ENCODE assay signal across 1 cellular context in genomic region chr13:46893820-46894533, GRCh38.
TF ChIP-seq lines count a peak whose summit lies in the region.

No MANE protein-coding gene starts in this region.

TF ChIP-seq in HEK293, 187 proteins besides CTCF, POLR2A, EP300 and RAD21 (continued from another document):
- peak; percentile 61; the same call in 1 of the 2 replicates for TF ChIP-seq ZNF398 (tag by site-specific recombination; IDR thresholded peaks at IDR 0.05)
- peak; percentile 63 for TF ChIP-seq SP3 (tag by site-specific recombination; IDR thresholded peaks at IDR 0.05)
- TF ChIP-seq ZNF223 (tag by site-specific recombination; IDR thresholded peaks at IDR 0.05) = no peak
- TF ChIP-seq ZNF362 (tag by site-specific recombination; IDR thresholded peaks at IDR 0.05) = no peak
- peak; percentile 35; the same call in 1 of the 2 replicates for TF ChIP-seq ZBTB8A (tag by site-specific recombination; IDR thresholded peaks at IDR 0.05)
- TF ChIP-seq ZNF341 (tag by site-specific recombination; IDR thresholded peaks at IDR 0.05; ENCODE audit: low read depth) = peak; percentile 81
- TF ChIP-seq PRDM4 (tag by site-specific recombination; IDR thresholded peaks at IDR 0.05) = no peak
